ENCODE assay signal across 26 cellular contexts in the genomic region with DNA sequence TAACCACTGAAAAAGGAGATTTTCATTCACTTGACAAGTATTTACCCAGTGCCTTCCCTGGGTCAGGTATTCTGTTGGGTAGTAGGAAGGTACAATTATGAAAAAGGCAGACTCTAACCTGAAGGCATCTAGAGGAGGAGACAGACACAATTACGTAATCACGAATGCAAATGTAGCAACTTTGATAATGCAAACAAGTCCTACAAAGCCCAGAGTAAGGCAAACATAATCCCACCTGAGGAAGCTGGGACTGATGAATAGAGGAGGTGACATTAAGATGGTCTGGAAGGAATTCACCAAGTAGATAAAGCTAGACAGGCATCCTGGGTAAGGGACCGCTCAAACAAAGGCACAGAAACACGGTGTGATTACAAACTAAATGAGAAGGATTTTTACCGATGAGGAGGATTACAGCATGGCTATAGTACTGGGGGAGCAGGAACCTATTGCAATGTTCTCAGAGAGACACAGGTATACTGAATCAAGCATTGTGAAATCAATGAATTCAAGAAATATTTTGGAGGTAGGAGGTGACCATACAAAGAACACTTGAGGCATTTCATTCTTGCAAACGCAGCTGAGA. TPM values are rescaled to one million over a fixed set of nuclear protein-coding genes. Genes with fewer than 3 reads are reported as not detected.
DNase-seq lines count a peak whose midpoint lies in the region; ATAC-seq, FAIRE-seq and TF ChIP-seq lines count a peak whose summit lies in the region.
"Had no signal": no experiment of that assay in that cellular context is flagged by ENCODE, and none has a peak within 500 bp of the region (broad histone marks: within the 10 kb centered on the region; RNA-seq: fewer than 3 reads in every experiment).

No MANE protein-coding gene starts in this region.

- peaks cover 4% of the 10 kb centered on the region for H3K27me3 Mint-ChIP-seq in nephron (ENCODE audit: low read depth)
- peaks cover 7 to 8% of the 10 kb centered on the region in 2 donors for H3K27me3 Mint-ChIP-seq in stimulated activated naive B cell treated with anti-CD40 and anti-IgM and Interleukin-4, amounts not matched to agents 10 μg/mL and 1 μg/mL and 100 μg/mL, for 72 hours

- no peaks in the 10 kb centered on the region for H3K36me3 Mint-ChIP-seq in nephron (ENCODE audit: low read depth)
- H3K36me3 Mint-ChIP-seq in stimulated activated naive B cell treated with anti-CD40 and anti-IgM and Interleukin-4, amounts not matched to agents 10 μg/mL and 1 μg/mL and 100 μg/mL, for 72 hours, result no peaks in the 10 kb centered on the region
- H3K36me3 Mint-ChIP-seq: CD8-positive, alpha-beta T cell had no signal

- no peak overlapping the region for H3K4ac ChIP-seq in H1 (replicated peaks; ENCODE audit: insufficient read length, low read depth, low read length)

- no peak overlapping the region for H2AFZ ChIP-seq in H1 (ENCODE audit: low read length)

- H3K36me3 ChIP-seq in H1 (ENCODE audit: control insufficient read depth in 2 of 4, insufficient read depth in 4 of 4, low read length in 3 of 4), result no peaks in the 10 kb centered on the region
- H3K36me3 ChIP-seq: MG63, ovary, thyroid gland had no signal

- H3K27ac ChIP-seq in H1 (ENCODE audit: low read depth, low read length), result no peak overlapping the region
- H3K27ac ChIP-seq: ovary, thyroid gland had no signal

- no peak for ATAC-seq in HG02623 (IDR thresholded peaks at IDR 0.05; ENCODE audit: unreplicated experiment)
- ATAC-seq in stimulated activated naive B cell treated with anti-CD40 and anti-IgM and Interleukin-4, amounts not matched to agents 10 μg/mL and 1 μg/mL and 100 μg/mL, for 72 hours (replicated peaks), result no peak
- ATAC-seq: CD8-positive, alpha-beta T cell had no signal

- no peak for TF ChIP-seq CTCF in H1 (IDR thresholded peaks at IDR 0.05; ENCODE audit: control extremely low read depth in 1 of 3, insufficient read depth in 1 of 3, low read depth in 1 of 3, low read length in 3 of 3)
- TF ChIP-seq CTCF in nephron (IDR thresholded peaks at IDR 0.05; ENCODE audit: unreplicated experiment in 3 of 3), result no peak

- no peak overlapping the region for H4K5ac ChIP-seq in H1 (ENCODE audit: insufficient read length, low read depth, low read length)

- H3K4me1 ChIP-seq in H1 (replicated peaks in 1 of 4; ENCODE audit: control insufficient read depth in 3 of 4, insufficient read depth in 4 of 4, low read length in 3 of 4), result peaks cover 0 to 8% (median 3%) of the 10 kb centered on the region in 4 experiments; a peak in 5 of 7 replicates
- H3K4me1 ChIP-seq: thyroid gland had no signal

- no peak overlapping the region for H2BK15ac ChIP-seq in H1 (ENCODE audit: low read length)

- DNase-seq in HuH-7 (ENCODE audit: low spot score), result peak; percentile 16
- peak; percentile 18 for DNase-seq in NCI-H2029 treated with DMSO at 0.1 percent for 48 hours (lab: John Stamatoyannopoulos, UW)
- no peak for DNase-seq in H1 (ENCODE audit: low read depth in 1 of 2, low spot score in 2 of 2)
- no peak for DNase-seq in stimulated activated naive B cell treated with anti-CD40 and anti-IgM and Interleukin-4, amounts not matched to agents 10 μg/mL and 1 μg/mL and 100 μg/mL, for 72 hours
- no peak for DNase-seq in SKM-1 treated with dmso at 0.1 percent for 144 hours (lab: John Stamatoyannopoulos, UW; ENCODE audit: unreplicated experiment)
- DNase-seq in cerebellar nuclear complex (lab: John Stamatoyannopoulos, UW), result no peak
- DNase-seq: activated CD4-positive, alpha-beta T cell treated with anti-CD3 and anti-CD28 coated beads, Interleukin-2, amount 50 U/mL, for 1 hour; activated gamma-delta T cell treated with Interleukin-2 at 50 U/mL for 16 hours; caudate nucleus; CD8-positive, alpha-beta T cell; DMS79 treated with DMSO at 0.1 percent for 48 hours; effector CD4-positive, alpha-beta T cell; head of caudate nucleus; MG63; NCI-H2081; NCI-H524 treated with DMSO at 0.1 percent for 48 hours; ovary; SHP77; stimulated activated CD4-positive, alpha-beta T cell treated with anti-CD3 and anti-CD28 coated beads, Interleukin-15, amount 100 ng/mL, for 24 hours; stimulated activated naive CD4-positive, alpha-beta T cell treated with Interleukin-2 at 50 U/mL for 16 hours; T-helper 1 cell; thyroid gland had no signal

- no peak for TF ChIP-seq RAD21 in H1 (IDR thresholded peaks at IDR 0.05 in 1 of 2, conservative IDR thresholded peaks at IDR 0.05 in 1 of 2; ENCODE audit: low read depth in 2 of 2, low read length in 2 of 2)

- no peak overlapping the region for H2BK20ac ChIP-seq in H1 (ENCODE audit: low read length)

- H3K23ac ChIP-seq in H1 (ENCODE audit: insufficient read length), result no peak overlapping the region

- H4K20me1 ChIP-seq in H1 (replicated peaks in 1 of 2; ENCODE audit: control insufficient read depth in 1 of 2, insufficient read depth in 2 of 2, low read length in 2 of 2), result no peaks in the 10 kb centered on the region

- H4K8ac ChIP-seq in H1 (ENCODE audit: extremely low read depth, insufficient read depth, low read length), result no peak overlapping the region

- no peak overlapping the region for H2AK5ac ChIP-seq in H1 (ENCODE audit: low read depth, low read length)

- H3K79me2 ChIP-seq in H1 (ENCODE audit: control insufficient read depth in 1 of 2, insufficient read depth in 2 of 2, low read length in 2 of 2), result no peaks in the 10 kb centered on the region

- H3K18ac ChIP-seq in H1 (ENCODE audit: extremely low read depth, low read length), result no peak overlapping the region

- H3K9me3 Mint-ChIP-seq in nephron, result no peaks in the 10 kb centered on the region
- no peaks in the 10 kb centered on the region for H3K9me3 Mint-ChIP-seq in stimulated activated naive B cell treated with anti-CD40 and anti-IgM and Interleukin-4, amounts not matched to agents 10 μg/mL and 1 μg/mL and 100 μg/mL, for 72 hours
- H3K9me3 Mint-ChIP-seq: CD8-positive, alpha-beta T cell had no signal

- no peaks in the 10 kb centered on the region for H3K27me3 ChIP-seq in H1 (replicated peaks in 1 of 4; ENCODE audit: control insufficient read depth in 3 of 4, extremely low read depth in 1 of 4, insufficient read depth in 3 of 4, low read length in 3 of 4)
- H3K27me3 ChIP-seq: MG63, ovary, thyroid gland had no signal

- H3K4me1 Mint-ChIP-seq in nephron, result peaks cover 19% of the 10 kb centered on the region
- H3K4me1 Mint-ChIP-seq in stimulated activated naive B cell treated with anti-CD40 and anti-IgM and Interleukin-4, amounts not matched to agents 10 μg/mL and 1 μg/mL and 100 μg/mL, for 72 hours, result no peaks in the 10 kb centered on the region

- H3K4me3 Mint-ChIP-seq in nephron, result peak overlapping the region in 1 of 3 experiments; percentile 35
- no peak overlapping the region for H3K4me3 Mint-ChIP-seq in stimulated activated naive B cell treated with anti-CD40 and anti-IgM and Interleukin-4, amounts not matched to agents 10 μg/mL and 1 μg/mL and 100 μg/mL, for 72 hours
- H3K4me3 Mint-ChIP-seq: CD8-positive, alpha-beta T cell had no signal

- POLR2A ChIA-PET in H1 (lab: Charles Lee; ENCODE audit: partially characterized antibody), result interaction anchor here (1.1 kb wide), 1 partner anchor 8 kb away, joined by 3 read pairs; no protein-coding TSS in a partner anchor

- H3K4me3 ChIP-seq in H1 (ENCODE audit: extremely low read depth in 1 of 4, insufficient read depth in 2 of 4, low read depth in 3 of 4, low read length in 4 of 4), result no peak overlapping the region
- H3K4me3 ChIP-seq: lung, MG63, ovary, thyroid gland had no signal

- no peak overlapping the region for H3K14ac ChIP-seq in H1 (ENCODE audit: insufficient read length)

- no peaks in the 10 kb centered on the region for H3K23me2 ChIP-seq in H1 (ENCODE audit: low read depth, low read length)

- CTCF ChIA-PET in H1 (lab: Charles Lee; ENCODE audit: partially characterized antibody), result interaction anchor here (0.6 to 2.4 kb wide), 7 partner anchors 55 to 251 kb away, joined by 3 to 11 read pairs (median 3); no protein-coding TSS in a partner anchor

- no peak overlapping the region for H3K9ac ChIP-seq in H1 (replicated peaks in 1 of 4; ENCODE audit: extremely low read depth in 1 of 4, low read depth in 3 of 4, low read length in 3 of 4)

- TF ChIP-seq POLR2A in H1 (IDR thresholded peaks at IDR 0.05; ENCODE audit: control extremely low read depth in 1 of 2, low read depth in 2 of 2, low read length in 2 of 2), result no peak

- no peak for FAIRE-seq in H1 (lab: Jason Lieb, UNC)

- H3K27ac Mint-ChIP-seq in nephron, result peak overlapping the region; percentile 70 to 94 (median 81)
- no peak overlapping the region for H3K27ac Mint-ChIP-seq in stimulated activated naive B cell treated with anti-CD40 and anti-IgM and Interleukin-4, amounts not matched to agents 10 μg/mL and 1 μg/mL and 100 μg/mL, for 72 hours
- H3K27ac Mint-ChIP-seq: CD8-positive, alpha-beta T cell had no signal

- no peaks in the 10 kb centered on the region for H3K9me3 ChIP-seq in H1 (ENCODE audit: insufficient read depth in 2 of 2, low read depth in 1 of 2, low read length in 1 of 2)
- H3K9me3 ChIP-seq: MG63, ovary, thyroid gland had no signal

- H2BK120ac ChIP-seq in H1 (replicated peaks; ENCODE audit: low read depth, low read length), result no peak overlapping the region

- H2BK5ac ChIP-seq in H1 (ENCODE audit: low read depth, low read length), result no peak overlapping the region

- no peak for TF ChIP-seq EP300 in H1 (IDR thresholded peaks at IDR 0.05; ENCODE audit: borderline replicate concordance in 1 of 2, low read depth in 2 of 2, low read length in 2 of 2)

- peak overlapping the region in 1 of 2 experiments; percentile 27; a peak in 1 of 4 replicates for H3K4me2 ChIP-seq in H1 (ENCODE audit: insufficient read depth in 1 of 2, low read depth in 2 of 2, low read length in 2 of 2)

- H4K91ac ChIP-seq in H1 (replicated peaks; ENCODE audit: insufficient read length, low read length), result no peak overlapping the region

- no peaks in the 10 kb centered on the region for H3K79me1 ChIP-seq in H1 (ENCODE audit: low read depth, low read length)

- 59% methylated on average over 6 of the region's 6 CpGs; no CpG with 5 or more reads in 1 of the 2 experiments for WGBS in H1 (ENCODE audit: extremely low coverage in 1 of 2, insufficient coverage in 1 of 2, insufficient read length in 1 of 2, insufficient replicate concordance in 2 of 2, low coverage in 1 of 2, low lambda C conversion rate in 2 of 2, missing lambda C conversion rate in 1 of 2), 2 experiments

- no peak overlapping the region for H3K56ac ChIP-seq in H1 (replicated peaks; ENCODE audit: insufficient read length, low read depth, low read length)

- no peak overlapping the region for H2BK12ac ChIP-seq in H1 (ENCODE audit: low read depth, low read length)

TF ChIP-seq in H1, 55 proteins besides CTCF, POLR2A, EP300 and RAD21:
- TF ChIP-seq SIRT6 (IDR thresholded peaks at IDR 0.05; ENCODE audit: low read length), result no peak
- peak; percentile 92 for TF ChIP-seq CEBPB (IDR thresholded peaks at IDR 0.05; ENCODE audit: low read depth, low read length)

RNA-seq across cellular contexts. Expression of gene TMEM150C, which starts 37.1 kb away (rescaled TPM):
- total RNA-seq in H1 (2021; fragmentation: NEBNext Ultra II Directional; extraction: Animal tissue kit (Norgen Biotek cat#: 25700)), result 1.7 and 1.9 TPM in 2 replicates
- polyA plus RNA-seq in H1 (2011; rRNA removed), result 1.2 and 1.5 TPM in 2 replicates
- 1.8 TPM for polyA plus RNA-seq in H1 (2011; cell fraction: cytosol; rRNA removed)
- 0.64 TPM for polyA plus RNA-seq in H1 (2011; cell fraction: nucleus; rRNA removed)
- 2.0 to 2.7 TPM (median 2.5 TPM) in 4 replicates for polyA plus RNA-seq in H1 (2012, experiment 1 of 2)
- polyA plus RNA-seq in H1 (2012, experiment 2 of 2), result 0.43 TPM
- 2.6 TPM for polyA plus RNA-seq in H1 (2013, experiment 1 of 2)
- polyA plus RNA-seq in H1 (2013, experiment 2 of 2), result 2.7 TPM
- polyA minus RNA-seq in H1 (2011; rRNA and poly(A)+ RNA removed), result 1.9 and 3.8 TPM in 2 replicates
- polyA minus RNA-seq in H1 (2011; cell fraction: cytosol; rRNA and poly(A)+ RNA removed), result 2.2 TPM
- 0.50 TPM for polyA minus RNA-seq in H1 (2011; cell fraction: nucleus; rRNA and poly(A)+ RNA removed)
- total RNA-seq: CD8-positive, alpha-beta T cell; OCI-LY7 had no signal

Comparison
In these comparisons a context has a peak if more than half of its experiments do, and no peak if none do; other contexts are left out.
1. DNase-seq: peak in HuH-7 (single experiment) and NCI-H2029 treated with DMSO at 0.1 percent for 48 hours (single experiment); none in H1 (0 of 2), stimulated activated naive B cell treated with anti-CD40 and anti-IgM and Interleukin-4, amounts not matched to agents 10 μg/mL and 1 μg/mL and 100 μg/mL, for 72 hours (single experiment), SKM-1 treated with dmso at 0.1 percent for 144 hours (single experiment) and cerebellar nuclear complex (0 of 2).